In the genomic region with DNA sequence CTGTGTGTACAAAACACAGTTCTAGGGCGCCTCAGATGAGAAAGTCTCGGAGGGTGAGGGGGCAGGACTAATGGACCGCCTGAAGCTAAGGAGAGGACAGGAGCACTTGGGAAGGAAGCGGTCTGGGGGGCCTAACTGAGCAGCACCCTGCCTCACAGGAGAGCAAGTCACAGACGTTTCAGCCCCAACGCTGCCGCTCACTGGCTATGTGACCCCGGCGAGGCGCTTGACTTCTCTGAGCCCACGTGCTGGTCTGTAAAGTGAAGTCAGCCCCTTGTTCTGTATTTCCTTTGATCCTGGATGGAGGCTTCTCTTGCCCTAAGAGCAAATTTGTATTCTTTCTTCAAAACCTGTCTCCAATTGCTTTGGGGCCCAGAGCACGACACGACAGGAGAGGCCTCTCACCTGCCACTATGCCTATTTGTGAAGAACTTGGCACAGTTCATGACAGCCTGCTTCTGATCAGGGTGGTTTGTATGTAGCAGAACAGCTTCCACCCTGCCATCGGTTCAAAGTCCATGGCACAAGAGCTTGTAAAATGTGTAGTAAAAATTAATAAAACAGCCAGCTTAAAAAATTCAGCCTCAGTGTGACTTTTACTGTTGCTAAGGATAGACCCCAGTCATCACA, we compare ENCODE assay signal across 15 cellular contexts. TPM values are rescaled to one million over a fixed set of nuclear protein-coding genes. Genes with fewer than 3 reads are reported as not detected.
DNase-seq lines count a peak whose midpoint lies in the region; ATAC-seq, FAIRE-seq and TF ChIP-seq lines count a peak whose summit lies in the region.
"Had no signal": no experiment of that assay in that cellular context is flagged by ENCODE, and none has a peak within 500 bp of the region (broad histone marks: within the 10 kb centered on the region; RNA-seq: fewer than 3 reads in every experiment).

No MANE protein-coding gene starts in this region.

- H3K4me3 ChIP-seq in H7 (ENCODE audit: insufficient read depth, low read depth, low read length) = no peak overlapping the region

- no peak for TF ChIP-seq POLR2A in H54 (IDR thresholded peaks at IDR 0.05; ENCODE audit: low read depth, low read length)

- CTCF ChIA-PET in activated CD8-positive, alpha-beta memory T cell treated with anti-CD3 and anti-CD28 coated beads, Interleukin-2, amount 10 ng/mL, durations not matched to agents 7 days and 5 days (lab: Charles Lee) = interaction anchor here (0.9 to 1.6 kb wide), 2 partner anchors 60 to 250 kb away, joined by 3 to 5 read pairs; no protein-coding TSS in a partner anchor

- no peaks in the 10 kb centered on the region for H3K36me3 Mint-ChIP-seq in activated CD8-positive, alpha-beta memory T cell treated with anti-CD3 and anti-CD28 coated beads, Interleukin-2, amount 10 ng/mL, durations not matched to agents 7 days and 5 days

- peaks cover 4% of the 10 kb centered on the region for H3K27me3 ChIP-seq in H7 (ENCODE audit: control insufficient read depth, insufficient read depth, low read length)

- no peaks in the 10 kb centered on the region for H3K36me3 ChIP-seq in H7 (replicated peaks; ENCODE audit: control insufficient read depth, insufficient read depth, low read length)

- H3K4me1 Mint-ChIP-seq in activated CD8-positive, alpha-beta memory T cell treated with anti-CD3 and anti-CD28 coated beads, Interleukin-2, amount 10 ng/mL, durations not matched to agents 7 days and 5 days = peaks cover 11% of the 10 kb centered on the region

- H3K27ac Mint-ChIP-seq in activated CD8-positive, alpha-beta memory T cell treated with anti-CD3 and anti-CD28 coated beads, Interleukin-2, amount 10 ng/mL, durations not matched to agents 7 days and 5 days = no peak overlapping the region
- H3K27ac Mint-ChIP-seq: CD8-positive, alpha-beta T cell had no signal

- H3K9me3 Mint-ChIP-seq in activated CD8-positive, alpha-beta memory T cell treated with anti-CD3 and anti-CD28 coated beads, Interleukin-2, amount 10 ng/mL, durations not matched to agents 7 days and 5 days (ENCODE audit: low read depth) = no peaks in the 10 kb centered on the region
- H3K9me3 Mint-ChIP-seq: CD8-positive, alpha-beta T cell had no signal

- intact Hi-C loops in left colon (cut with DNase I, micrococcal nuclease) (no loop called here), sciatic nerve (cut with DNase I) (no loop called here)

- ATAC-seq in left colon = peak; percentile 68
- peak; percentile 8 for ATAC-seq in sciatic nerve
- no peak for ATAC-seq in activated CD8-positive, alpha-beta memory T cell treated with anti-CD3 and anti-CD28 coated beads, Interleukin-2, amount 10 ng/mL, durations not matched to agents 7 days and 5 days
- ATAC-seq: CD8-positive, alpha-beta T cell; Panc1 had no signal

- DNase-seq in H7 (peak; percentile 35), NCI-H69 (lab: John Stamatoyannopoulos, UW) (peak; percentile 24), left colon (peak; percentile 57 to 76), sciatic nerve (ENCODE audit: low spot score) (no peak), NCI-H2227 (lab: John Stamatoyannopoulos, UW; ENCODE audit: unreplicated experiment) (no peak), H54 (ENCODE audit: insufficient read length, low spot score) (no peak)
- no peak for DNase-seq in activated CD8-positive, alpha-beta memory T cell treated with anti-CD3 and anti-CD28 coated beads, Interleukin-2, amount 10 ng/mL, durations not matched to agents 7 days and 5 days
- DNase-seq: CD8-positive, alpha-beta T cell; KBM-7; NCI-H1092; NCI-H2107; NCI-H446 treated with DMSO at 0.1 percent for 48 hours; NCI-H774; SHP77 treated with DMSO at 0.1 percent for 48 hours had no signal

- peaks cover 2% of the 10 kb centered on the region for H3K27me3 Mint-ChIP-seq in activated CD8-positive, alpha-beta memory T cell treated with anti-CD3 and anti-CD28 coated beads, Interleukin-2, amount 10 ng/mL, durations not matched to agents 7 days and 5 days

- H3K4me3 Mint-ChIP-seq in activated CD8-positive, alpha-beta memory T cell treated with anti-CD3 and anti-CD28 coated beads, Interleukin-2, amount 10 ng/mL, durations not matched to agents 7 days and 5 days = no peak overlapping the region
- H3K4me3 Mint-ChIP-seq: CD8-positive, alpha-beta T cell had no signal

- FAIRE-seq in H54 (lab: Jason Lieb, UNC) = no peak

RNA-seq across cellular contexts. Expression of gene WNT11, which starts 59.1 kb away (rescaled TPM):
- total RNA-seq in H7 (2014; rRNA removed; shearing (Covaris generic)) = 1.0 and 1.2 TPM in 2 replicates
- 1 to 10 TPM; 7.3 to 7.9 TPM for total RNA-seq in left colon
- total RNA-seq in sciatic nerve = 11.6 TPM
- 1 to 10 TPM in 1 of 2 experiments, under 1 TPM in 1; 0.96 to 2.0 TPM for total RNA-seq in activated CD8-positive, alpha-beta memory T cell treated with anti-CD3 and anti-CD28 coated beads, Interleukin-2, amount 10 ng/mL, durations not matched to agents 7 days and 5 days

Comparison
In these comparisons a context has a peak if more than half of its experiments do, and no peak if none do; other contexts are left out.
1. DNase-seq: peak in H7 (single experiment), NCI-H69 (single experiment) and left colon (2 of 2); none in sciatic nerve (single experiment), NCI-H2227 (single experiment), H54 (single experiment) and activated CD8-positive, alpha-beta memory T cell treated with anti-CD3 and anti-CD28 coated beads, Interleukin-2, amount 10 ng/mL, durations not matched to agents 7 days and 5 days (single experiment).